In genomic region chr12:28963554-28963953, GRCh38 we compare ENCODE assay signal across 8 cellular contexts.
DNase-seq lines count a peak whose midpoint lies in the region; ATAC-seq and TF ChIP-seq lines count a peak whose summit lies in the region.
"Had no signal": no experiment of that assay in that cellular context is flagged by ENCODE, and none has a peak within 500 bp of the region (broad histone marks: within the 10 kb centered on the region; RNA-seq: fewer than 3 reads in every experiment).

No MANE protein-coding gene starts in this region.

- H3K27ac Mint-ChIP-seq in neural crest cell (ENCODE audit: unreplicated experiment) = no peak overlapping the region
- no peak overlapping the region for H3K27ac Mint-ChIP-seq in CD8-positive, alpha-beta memory T cell

- no peak overlapping the region for H3K4me3 Mint-ChIP-seq in neural crest cell
- H3K4me3 Mint-ChIP-seq in CD8-positive, alpha-beta memory T cell = no peak overlapping the region

- CTCF ChIA-PET in CD8-positive, alpha-beta memory T cell (lab: Charles Lee) = no interaction called here

- POLR2A ChIA-PET in CD8-positive, alpha-beta memory T cell (lab: Charles Lee) = no interaction called here

- peak; percentile 25; the same call in 1 of the 3 replicates for TF ChIP-seq CTCF in GM12872 (IDR thresholded peaks at IDR 0.05; ENCODE audit: insufficient read depth, low read depth, low read length)
- TF ChIP-seq CTCF in choroid plexus epithelial cell (conservative IDR thresholded peaks at IDR 0.05; ENCODE audit: low read depth, low read length) = peak; percentile 70
- TF ChIP-seq CTCF in neural crest cell (conservative IDR thresholded peaks at IDR 0.05) = peak; percentile 60

- H3K27me3 Mint-ChIP-seq in neural crest cell (ENCODE audit: low read depth) = no peaks in the 10 kb centered on the region
- peaks cover 10 to 18% of the 10 kb centered on the region in 2 donors for H3K27me3 Mint-ChIP-seq in CD8-positive, alpha-beta memory T cell

- ATAC-seq in GM21717 (IDR thresholded peaks at IDR 0.05; ENCODE audit: unreplicated experiment) = no peak
- no peak for ATAC-seq in GM18505 (IDR thresholded peaks at IDR 0.05; ENCODE audit: unreplicated experiment)

- no peaks in the 10 kb centered on the region for H3K27me3 ChIP-seq in CD8-positive, alpha-beta memory T cell (ENCODE audit: insufficient read depth, low read length, poor library complexity, severe bottlenecking)

- H3K4me1 Mint-ChIP-seq in neural crest cell = peaks cover 10% of the 10 kb centered on the region
- no peaks in the 10 kb centered on the region for H3K4me1 Mint-ChIP-seq in CD8-positive, alpha-beta memory T cell

- no peaks in the 10 kb centered on the region for H3K36me3 Mint-ChIP-seq in neural crest cell (ENCODE audit: low read depth)
- no peaks in the 10 kb centered on the region for H3K36me3 Mint-ChIP-seq in CD8-positive, alpha-beta memory T cell

- H3K9me3 Mint-ChIP-seq in neural crest cell = peaks cover 5% of the 10 kb centered on the region
- H3K9me3 Mint-ChIP-seq in CD8-positive, alpha-beta memory T cell = peaks cover 0 to 2% (median 0%) of the 10 kb centered on the region in 5 donors

- no peak for TF ChIP-seq POLR2A in GM18505 (IDR thresholded peaks at IDR 0.05; ENCODE audit: borderline replicate concordance, extremely low read depth, insufficient read depth, insufficient read length)

- no peaks in the 10 kb centered on the region for H3K36me3 ChIP-seq in CD8-positive, alpha-beta memory T cell (ENCODE audit: insufficient read depth, low read length)

- no peak overlapping the region for H3K27ac ChIP-seq in CD8-positive, alpha-beta memory T cell (ENCODE audit: low read depth, low read length)

- H3K9me3 ChIP-seq in CD8-positive, alpha-beta memory T cell (ENCODE audit: low read length) = no peaks in the 10 kb centered on the region

- H3K4me1 ChIP-seq in CD8-positive, alpha-beta memory T cell (ENCODE audit: insufficient read depth, low read length) = no peaks in the 10 kb centered on the region

- no peak overlapping the region for H3K4me3 ChIP-seq in choroid plexus epithelial cell (ENCODE audit: low read depth, low read length)
- H3K4me3 ChIP-seq in CD8-positive, alpha-beta memory T cell (ENCODE audit: low read length) = no peak overlapping the region

- DNase-seq in MV-4-11 (lab: John Stamatoyannopoulos, UW) (peak; percentile 10), choroid plexus epithelial cell (ENCODE audit: low read depth) (peak; percentile 76), neural crest cell (ENCODE audit: low read depth, low spot score) (no peak)
- no peak for DNase-seq in CD8-positive, alpha-beta memory T cell
- DNase-seq: activated naive CD4-positive, alpha-beta T cell had no signal

Comparison
In these comparisons a context has a peak if more than half of its experiments do, and no peak if none do; other contexts are left out.
1. DNase-seq: peak in MV-4-11 (single experiment) and choroid plexus epithelial cell (single experiment); none in neural crest cell (single experiment) and CD8-positive, alpha-beta memory T cell (0 of 5).
2. Peak in every context shown above with its lines, with median percentiles within 50 percentile points of each other: CTCF ChIP-seq.